In the genomic region with DNA sequence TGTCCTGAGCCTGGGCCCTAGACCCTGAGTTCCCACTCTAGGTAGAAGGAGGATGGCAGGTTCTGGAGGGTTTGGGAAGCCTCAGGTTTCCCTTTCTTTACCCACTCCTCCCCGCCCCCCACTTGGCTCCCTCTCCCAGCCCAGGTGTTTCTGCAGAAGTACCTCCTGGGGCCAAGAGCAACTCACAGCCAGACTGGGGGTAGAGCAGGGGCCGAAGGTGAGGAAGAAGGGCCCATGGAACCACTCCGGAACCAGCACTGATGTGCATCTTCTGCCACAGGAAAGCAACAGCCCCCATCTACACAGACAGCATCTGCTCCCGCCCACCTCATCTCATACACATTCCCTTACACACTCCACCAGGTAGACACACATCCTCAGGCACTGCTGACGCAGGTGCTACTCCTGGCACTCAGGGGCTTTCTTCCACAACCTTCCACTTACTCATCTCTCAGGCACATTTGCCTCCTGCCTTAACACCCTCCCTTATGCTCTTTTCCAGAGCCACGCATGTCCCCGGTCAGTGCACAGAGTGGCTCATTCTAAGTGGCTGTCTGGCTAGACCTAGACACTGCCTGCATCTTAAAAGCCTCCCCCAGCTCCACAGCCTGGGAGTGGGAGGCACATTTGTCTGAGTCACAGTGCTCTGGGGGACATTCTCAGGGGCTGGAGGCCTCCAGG, we compare ENCODE assay signal across 12 cellular contexts. TPM values are rescaled to one million over a fixed set of nuclear protein-coding genes. Genes with fewer than 3 reads are reported as not detected.
A peak's percentile ranks its signal among the peaks of the same experiment; 100 is the strongest.
DNase-seq lines count a peak whose midpoint lies in the region; ATAC-seq, FAIRE-seq and TF ChIP-seq lines count a peak whose summit lies in the region.
"Had no signal": no experiment of that assay in that cellular context is flagged by ENCODE, and none has a peak within 500 bp of the region (broad histone marks: within the 10 kb centered on the region; RNA-seq: fewer than 3 reads in every experiment).

No MANE protein-coding gene starts in this region.

- intact Hi-C loops in kidney (cut with DNase I) = loop anchor here (10.0 kb wide), 2 partner anchors 148 to 358 kb away; no protein-coding TSS in a partner anchor

- no peak for FAIRE-seq in kidney (lab: Jason Lieb, UNC)
- FAIRE-seq: GM12878 had no signal

- H3K27me3 Mint-ChIP-seq in activated naive CD8-positive, alpha-beta T cell = no peaks in the 10 kb centered on the region

- no peak overlapping the region for H3K27ac Mint-ChIP-seq in activated naive CD8-positive, alpha-beta T cell

- no peak for ATAC-seq in HG03521 (IDR thresholded peaks at IDR 0.05; ENCODE audit: unreplicated experiment)
- ATAC-seq: GM12878 had no signal

- H3K9me3 Mint-ChIP-seq in activated naive CD8-positive, alpha-beta T cell (ENCODE audit: low read depth) = no peaks in the 10 kb centered on the region

- H3K9ac ChIP-seq in kidney (ENCODE audit: low read length in 2 of 2) = no peak overlapping the region

- peaks cover 14% of the 10 kb centered on the region for H3K4me1 Mint-ChIP-seq in activated naive CD8-positive, alpha-beta T cell (ENCODE audit: low read depth)

- TF ChIP-seq CTCF in kidney (IDR thresholded peaks at IDR 0.05; ENCODE audit: borderline replicate concordance, extremely low read depth, insufficient read depth) = no peak

- no peak overlapping the region for H3K4me3 ChIP-seq in kidney (ENCODE audit: low read length in 2 of 2)
- H3K4me3 ChIP-seq: GM12878 had no signal

- H3K4me3 Mint-ChIP-seq in activated naive CD8-positive, alpha-beta T cell = peak overlapping the region; percentile 77

- H3K36me3 Mint-ChIP-seq in activated naive CD8-positive, alpha-beta T cell = no peaks in the 10 kb centered on the region

- no peaks in the 10 kb centered on the region for H3K36me3 ChIP-seq in kidney (ENCODE audit: control insufficient read depth in 1 of 2, insufficient read depth in 2 of 2, low read length in 2 of 2)

- H3K27ac ChIP-seq in kidney (ENCODE audit: low read depth in 2 of 2, low read length in 2 of 2) = no peak overlapping the region
- peak overlapping the region; percentile 75 for H3K27ac ChIP-seq in temporal lobe (ENCODE audit: low read depth, low read length)

- H3K9me3 ChIP-seq in kidney (ENCODE audit: control insufficient read depth in 1 of 2, low read length in 2 of 2) = no peaks in the 10 kb centered on the region

- peak; percentile 57 for DNase-seq in activated CD8-positive, alpha-beta memory T cell treated with anti-CD3 and anti-CD28 coated beads for 24 hours
- DNase-seq in activated CD8-positive, alpha-beta memory T cell treated with anti-CD3 and anti-CD28 coated beads, Interleukin-2, amount 50 U/mL, for 48 hours = no peak
- DNase-seq in kidney = peak; percentile 42
- no peak for DNase-seq in AG20443 (ENCODE audit: low spot score)
- DNase-seq in AG08396 (ENCODE audit: low spot score) = no peak
- DNase-seq: MM.1S; stimulated activated CD4-positive, alpha-beta T cell treated with anti-CD3 and anti-CD28 coated beads, Interleukin-12 subunit alpha, Interleukin-12 subunit beta, amount 100 ng/mL, for 4 hours had no signal

- H3K4me1 ChIP-seq in kidney (ENCODE audit: control insufficient read depth in 1 of 2, insufficient read depth in 1 of 2, low read depth in 1 of 2, low read length in 2 of 2) = peaks cover 0 to 6% of the 10 kb centered on the region in 2 donors

RNA-seq across cellular contexts. Expression of gene EPHB6, which starts 1.8 kb away (rescaled TPM):
- total RNA-seq in kidney (17.4 TPM), temporal lobe (48.7 TPM)
- 10.4 TPM for polyA plus RNA-seq in kidney (ENCODE audit: insufficient read depth, low read depth, low replicate concordance)

RNA-seq across cellular contexts. Expression of gene TRPV6, which starts 28.8 kb away (rescaled TPM):
- 4.4 TPM for total RNA-seq in kidney
- 5.5 TPM for polyA plus RNA-seq in kidney (ENCODE audit: insufficient read depth, low read depth, low replicate concordance)
- total RNA-seq in temporal lobe = under 0.01 TPM
- total RNA-seq: GM12878; T-helper 1 cell treated with Interleukin-12 subunit alpha and Interleukin-12 subunit beta and Interleukin-4 antibody, amounts not matched to agents 30 ng/mL and 1 ng/mL, for 36 hours had no signal
- polyA plus RNA-seq: GM12878 had no signal

Comparison
In these comparisons a context has a peak if more than half of its experiments do, and no peak if none do; other contexts are left out.
1. DNase-seq: peak in activated CD8-positive, alpha-beta memory T cell treated with anti-CD3 and anti-CD28 coated beads for 24 hours (single experiment) and kidney (single experiment); none in activated CD8-positive, alpha-beta memory T cell treated with anti-CD3 and anti-CD28 coated beads, Interleukin-2, amount 50 U/mL, for 48 hours (single experiment), AG20443 (single experiment) and AG08396 (single experiment).